In genomic region chr4:108783666-108784463, GRCh38 we compare ENCODE assay signal across 10 cellular contexts. TPM values are rescaled to one million over a fixed set of nuclear protein-coding genes. Genes with fewer than 3 reads are reported as not detected.
A peak's percentile ranks its signal among the peaks of the same experiment; 100 is the strongest.
DNase-seq lines count a peak whose midpoint lies in the region; ATAC-seq and TF ChIP-seq lines count a peak whose summit lies in the region.
"Had no signal": no experiment of that assay in that cellular context is flagged by ENCODE, and none has a peak within 500 bp of the region (broad histone marks: within the 10 kb centered on the region; RNA-seq: fewer than 3 reads in every experiment).

No MANE protein-coding gene starts in this region.

- H3K4me3 ChIP-seq in choroid plexus epithelial cell (ENCODE audit: low read depth, low read length) (no peak overlapping the region), neural progenitor cell (no peak overlapping the region)

- TF ChIP-seq CTCF in GM12873 (IDR thresholded peaks at IDR 0.05; ENCODE audit: insufficient read depth, low read depth, low read length, missing control alignments) (peak; percentile 24), choroid plexus epithelial cell (conservative IDR thresholded peaks at IDR 0.05; ENCODE audit: low read depth, low read length) (peak; percentile 43), neural progenitor cell (IDR thresholded peaks at IDR 0.05) (peak; percentile 25)

- no peaks in the 10 kb centered on the region for H3K36me3 Mint-ChIP-seq in neural progenitor cell

- no peaks in the 10 kb centered on the region for H3K9me3 ChIP-seq in neural progenitor cell (ENCODE audit: low read depth)

- no peak overlapping the region for H3K4me2 ChIP-seq in neural progenitor cell

- H3K4me3 Mint-ChIP-seq in neural progenitor cell = no peak overlapping the region

- H3K27ac Mint-ChIP-seq in neural progenitor cell = no peak overlapping the region

- H3K27me3 ChIP-seq in neural progenitor cell = no peaks in the 10 kb centered on the region

- ATAC-seq in left colon (no peak), GM21737 (IDR thresholded peaks at IDR 0.05; ENCODE audit: unreplicated experiment) (no peak)

- intact Hi-C loops in left colon (cut with DNase I, micrococcal nuclease) = no loop called here

- no peaks in the 10 kb centered on the region for H3K4me1 ChIP-seq in neural progenitor cell

- no peak overlapping the region for H3K27ac ChIP-seq in neural progenitor cell

- H3F3A ChIP-seq in neural progenitor cell (ENCODE audit: low read depth) = no peaks in the 10 kb centered on the region

- H3K79me2 ChIP-seq in neural progenitor cell (ENCODE audit: low read depth) = no peaks in the 10 kb centered on the region

- no peaks in the 10 kb centered on the region for H3K9me3 Mint-ChIP-seq in neural progenitor cell

- no peaks in the 10 kb centered on the region for H3K36me3 ChIP-seq in neural progenitor cell

- no peak overlapping the region for H2AFZ ChIP-seq in neural progenitor cell (replicated peaks)

- peak; percentile 49 for DNase-seq in NAMALWA (ENCODE audit: low spot score)
- peak; percentile 39 for DNase-seq in choroid plexus epithelial cell (ENCODE audit: low read depth)
- DNase-seq in neural progenitor cell (ENCODE audit: low spot score) = no peak
- DNase-seq in left colon = no peak
- no peak for DNase-seq in cerebellar cortex (ENCODE audit: low spot score)
- DNase-seq: activated T-cell treated with anti-CD3 and anti-CD28 coated beads, Interleukin-2, amount 50 U/mL, for 1 hour; mesendoderm; NCI-H2081 had no signal

- no peak overlapping the region for H3K9ac ChIP-seq in neural progenitor cell

- no peaks in the 10 kb centered on the region for H3K4me1 Mint-ChIP-seq in neural progenitor cell

- H3K27me3 Mint-ChIP-seq in neural progenitor cell (ENCODE audit: insufficient read depth, low read depth) = no peaks in the 10 kb centered on the region

- H4K20me1 ChIP-seq in neural progenitor cell (ENCODE audit: low read depth) = no peaks in the 10 kb centered on the region

RNA-seq across cellular contexts. Expression of gene ETNPPL, which starts 21.0 kb away (rescaled TPM):
- total RNA-seq in neural progenitor cell (ENCODE audit: low replicate concordance) = 0.19 and 0.43 TPM in 2 replicates
- total RNA-seq in left colon = not detected

Comparison
In these comparisons a context has a peak if more than half of its experiments do, and no peak if none do; other contexts are left out.
1. DNase-seq: peak in NAMALWA (single experiment) and choroid plexus epithelial cell (single experiment); none in neural progenitor cell (single experiment), left colon (0 of 2) and cerebellar cortex (single experiment).
2. Peak in every context shown above with its lines, with median percentiles within 50 percentile points of each other: CTCF ChIP-seq.